Comparison of ENCODE assay signal across 2 cellular contexts in the genomic region with DNA sequence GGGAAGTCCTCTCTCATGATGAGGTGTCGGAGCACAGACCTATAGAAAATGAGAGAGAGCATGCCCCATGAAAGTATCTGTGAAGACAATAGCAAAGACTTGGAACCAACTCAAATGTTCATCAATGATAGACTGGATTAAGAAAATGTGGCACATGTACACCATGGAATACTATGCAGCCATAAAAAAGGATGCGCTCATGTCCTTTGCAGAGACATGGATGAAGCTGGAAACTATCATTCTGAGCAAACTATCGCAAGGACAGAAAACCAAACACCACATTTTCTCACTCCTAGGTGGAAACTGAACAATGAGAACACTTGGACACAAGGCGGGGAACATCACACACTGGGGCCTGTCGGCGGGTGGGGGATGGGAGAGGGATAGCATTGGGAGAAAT.
DNase-seq lines count a peak whose midpoint lies in the region; ATAC-seq, FAIRE-seq and TF ChIP-seq lines count a peak whose summit lies in the region.
"Not testable (repeated sequence)": the region's sequence is repeated elsewhere in the genome, so short reads cannot be mapped to it uniquely, and the experiment has no call there.

No MANE protein-coding gene starts in this region.

- POLR2A ChIA-PET in HEK293 (lab: Yijun Ruan, JAX); K562 (lab: Yijun Ruan, JAX): not testable (repeated sequence)

- not testable (repeated sequence) for H2AFZ ChIP-seq in K562 (ENCODE audit: low read depth, low read length)

- H3K79me2 ChIP-seq in K562 (ENCODE audit: control insufficient read depth, insufficient read depth, low read length), result not testable (repeated sequence)

- CTCF ChIA-PET in HEK293 (lab: Yijun Ruan, JAX); K562 (lab: Yijun Ruan, JAX; ENCODE audit: low intra/inter-chr PET ratio): not testable (repeated sequence)

- not testable (repeated sequence) for TF ChIP-seq EP300 in K562 (IDR thresholded peaks at IDR 0.05; ENCODE audit: low read length)

- not testable (repeated sequence) for BruUV-seq in K562 (replicated peaks; lab: Mats Ljungman, UMichigan)

- TF ChIP-seq CTCF in HEK293 (tag by site-specific recombination; IDR thresholded peaks at IDR 0.05); K562 (IDR thresholded peaks at IDR 0.05 in 2 of 3, conservative IDR thresholded peaks at IDR 0.05 in 1 of 3; ENCODE audit: insufficient read depth in 2 of 3, low read depth in 1 of 3, low read length in 3 of 3): not testable (repeated sequence)

- not testable (repeated sequence) for H3K36me3 ChIP-seq in HEK293 (ENCODE audit: control insufficient read depth in 2 of 2, insufficient read depth in 1 of 2, low read length in 2 of 2); K562 (ENCODE audit: control insufficient read depth, insufficient read depth, low read length)

- TF ChIP-seq RAD21 in K562 (CRISPR knock-in tag; conservative IDR thresholded peaks at IDR 0.05 in 1 of 2, IDR thresholded peaks at IDR 0.05 in 1 of 2), result not testable (repeated sequence)

- H4K20me1 ChIP-seq in K562 (replicated peaks; ENCODE audit: control insufficient read depth, insufficient read depth, low read length), result not testable (repeated sequence)

- 76% methylated on average over 6 of the region's 6 CpGs for WGBS in K562 (ENCODE audit: insufficient coverage, low coverage, missing lambda C conversion rate)

- H3K4me3 ChIP-seq in HEK293 (ENCODE audit: low read depth, low read length); K562: not testable (repeated sequence)

- H3K27ac ChIP-seq in HEK293 (ENCODE audit: extremely low read depth, low read depth, low read length); K562 (ENCODE audit: extremely low read depth, low read depth, low read length): not testable (repeated sequence)

- H3K4me2 ChIP-seq in K562 (ENCODE audit: insufficient read depth, low read length), result not testable (repeated sequence)

- FAIRE-seq in K562 (lab: Jason Lieb, UNC), result not testable (repeated sequence)

- not testable (repeated sequence) for H3K9me1 ChIP-seq in K562 (ENCODE audit: control insufficient read depth, insufficient read depth, low read length)

- not testable (repeated sequence) for H3K4me1 ChIP-seq in HEK293 (ENCODE audit: control insufficient read depth, insufficient read depth, low read length); K562 (replicated peaks in 1 of 2; ENCODE audit: control insufficient read depth in 2 of 2, insufficient read depth in 2 of 2, low read length in 2 of 2)

- DNase-seq in K562 (ENCODE audit: extremely low read depth in 1 of 4, low spot score in 3 of 4), result not testable (repeated sequence)

- not testable (repeated sequence) for H3K27me3 ChIP-seq in K562 (ENCODE audit: control insufficient read depth in 2 of 2, insufficient read depth in 2 of 2, low read length in 2 of 2)

- not testable (repeated sequence) for H3K9ac ChIP-seq in K562 (ENCODE audit: insufficient read depth in 1 of 2, low read depth in 2 of 2, low read length in 2 of 2)

- not testable (repeated sequence) for ATAC-seq in K562

- intact Hi-C loops in K562 (cut with micrococcal nuclease), result not testable (repeated sequence)

- H3K9me3 ChIP-seq in HEK293 (ENCODE audit: control insufficient read depth, insufficient read depth, low read depth, low read length); K562 (replicated peaks; ENCODE audit: control insufficient read depth, insufficient read depth, low read depth, low read length): not testable (repeated sequence)

- in situ Hi-C loops in K562 (cut with MboI), result not testable (repeated sequence)

- TF ChIP-seq POLR2A in K562 (conservative IDR thresholded peaks at IDR 0.05), result not testable (repeated sequence)

TF ChIP-seq in HEK293, 187 proteins besides CTCF, POLR2A, EP300 and RAD21:
- peak; percentile 39; the same call in 1 of the 2 replicates for TF ChIP-seq ZNF146 (tag by site-specific recombination; IDR thresholded peaks at IDR 0.05)

TF ChIP-seq in K562, 482 proteins besides CTCF, POLR2A, EP300 and RAD21:
- peak; percentile 94 for TF ChIP-seq ZNF146 (CRISPR knock-in tag; IDR thresholded peaks at IDR 0.05; ENCODE audit: unreplicated experiment)
- peak; percentile 75 for TF ChIP-seq RBM25 (IDR thresholded peaks at IDR 0.05; ENCODE audit: low read depth, low read length, severe bottlenecking)
- TF ChIP-seq BCOR (IDR thresholded peaks at IDR 0.05), result peak; percentile 34; the same call in 1 of the 2 replicates
